1 cellular context compared by ENCODE assay signal in genomic region chrX:2689773-2690666, GRCh38.
TF ChIP-seq lines count a peak whose summit lies in the region.

No MANE protein-coding gene starts in this region.

TF ChIP-seq in HepG2, 621 proteins besides CTCF, POLR2A, EP300 and RAD21 (continued from another document and continues in another):
- TF ChIP-seq HNF1A (IDR thresholded peaks at IDR 0.05; ENCODE audit: low read depth) (no peak), HNF1A (CRISPR knock-in tag; IDR thresholded peaks at IDR 0.05; ENCODE audit: borderline replicate concordance) (no peak), MBD4 (IDR thresholded peaks at IDR 0.05; ENCODE audit: borderline replicate concordance, low read length) (no peak), REXO4 (CRISPR knock-in tag; IDR thresholded peaks at IDR 0.05; ENCODE audit: borderline replicate concordance) (no peak), HNRNPLL (IDR thresholded peaks at IDR 0.05; ENCODE audit: low read depth, low read length, poor library complexity, severe bottlenecking) (peak; percentile 94), ZSCAN31 (CRISPR knock-in tag; IDR thresholded peaks at IDR 0.05; ENCODE audit: low read depth) (no peak), LCORL (IDR thresholded peaks at IDR 0.05) (no peak), LCORL (CRISPR knock-in tag; IDR thresholded peaks at IDR 0.05) (peak; percentile 27; the same call in 1 of the 2 replicates), ZNF609 (CRISPR knock-in tag; IDR thresholded peaks at IDR 0.05; ENCODE audit: borderline replicate concordance) (no peak), CC2D1A (CRISPR knock-in tag; IDR thresholded peaks at IDR 0.05) (no peak), KDM5A (IDR thresholded peaks at IDR 0.05; ENCODE audit: borderline replicate concordance, low read length) (no peak), ZNF704 (CRISPR knock-in tag; IDR thresholded peaks at IDR 0.05; ENCODE audit: borderline replicate concordance) (no peak), ZBTB7A (CRISPR knock-in tag; IDR thresholded peaks at IDR 0.05) (peak; percentile 4; the same call in 1 of the 2 replicates), ZBTB42 (CRISPR knock-in tag; IDR thresholded peaks at IDR 0.05) (no peak), MXI1 (IDR thresholded peaks at IDR 0.05; ENCODE audit: borderline replicate concordance, low read depth, low read length) (no peak), ZNF333 (CRISPR knock-in tag; IDR thresholded peaks at IDR 0.05; ENCODE audit: borderline replicate concordance) (no peak), DRAP1 (CRISPR knock-in tag; IDR thresholded peaks at IDR 0.05) (no peak; the same call in 1 of the 2 replicates), ATF2 (CRISPR knock-in tag; IDR thresholded peaks at IDR 0.05) (no peak), ZNF251 (CRISPR knock-in tag; IDR thresholded peaks at IDR 0.05) (no peak), RFX1 (IDR thresholded peaks at IDR 0.05) (no peak), ZBTB26 (CRISPR knock-in tag; IDR thresholded peaks at IDR 0.05; ENCODE audit: borderline replicate concordance) (peak; percentile 92), KLF9 (CRISPR knock-in tag; IDR thresholded peaks at IDR 0.05; ENCODE audit: low read depth) (no peak), ZNF891 (CRISPR knock-in tag; IDR thresholded peaks at IDR 0.05) (no peak), USF2 (IDR thresholded peaks at IDR 0.05; ENCODE audit: low read depth, low read length) (no peak), USF2 (CRISPR knock-in tag; IDR thresholded peaks at IDR 0.05; ENCODE audit: borderline replicate concordance) (no peak), REPIN1 (CRISPR knock-in tag; IDR thresholded peaks at IDR 0.05; ENCODE audit: borderline replicate concordance, low read depth) (no peak), KLF15 (CRISPR knock-in tag; IDR thresholded peaks at IDR 0.05; ENCODE audit: borderline replicate concordance) (no peak), HOXA3 (CRISPR knock-in tag; IDR thresholded peaks at IDR 0.05) (peak; percentile 34; the same call in 1 of the 2 replicates), MTF1 (CRISPR knock-in tag; IDR thresholded peaks at IDR 0.05) (no peak), ZSCAN20 (CRISPR knock-in tag; IDR thresholded peaks at IDR 0.05; ENCODE audit: borderline replicate concordance) (no peak), ZNF713 (CRISPR knock-in tag; IDR thresholded peaks at IDR 0.05) (no peak), ZNF224 (CRISPR knock-in tag; IDR thresholded peaks at IDR 0.05) (no peak), KAT7 (CRISPR knock-in tag; IDR thresholded peaks at IDR 0.05; ENCODE audit: borderline replicate concordance) (no peak), HNF4G (IDR thresholded peaks at IDR 0.05; ENCODE audit: borderline replicate concordance, low read depth, low read length) (peak; percentile 72), HNF4G (CRISPR knock-in tag; IDR thresholded peaks at IDR 0.05; ENCODE audit: borderline replicate concordance, low read depth) (peak; percentile 61; the same call in 1 of the 2 replicates), SNAI1 (CRISPR knock-in tag; IDR thresholded peaks at IDR 0.05; ENCODE audit: borderline replicate concordance) (no peak), FOXO4 (CRISPR knock-in tag; conservative IDR thresholded peaks at IDR 0.05) (no peak), NPAS2 (CRISPR knock-in tag; IDR thresholded peaks at IDR 0.05; ENCODE audit: borderline replicate concordance) (no peak)
